ENCODE assay signal across 1 cellular context in genomic region chr5:120473332-120473731, GRCh38.
TF ChIP-seq lines count a peak whose summit lies in the region.

No MANE protein-coding gene starts in this region.

TF ChIP-seq in IMR-90, 13 proteins besides CTCF, POLR2A, EP300 and RAD21:
- TF ChIP-seq, protein P1, sequence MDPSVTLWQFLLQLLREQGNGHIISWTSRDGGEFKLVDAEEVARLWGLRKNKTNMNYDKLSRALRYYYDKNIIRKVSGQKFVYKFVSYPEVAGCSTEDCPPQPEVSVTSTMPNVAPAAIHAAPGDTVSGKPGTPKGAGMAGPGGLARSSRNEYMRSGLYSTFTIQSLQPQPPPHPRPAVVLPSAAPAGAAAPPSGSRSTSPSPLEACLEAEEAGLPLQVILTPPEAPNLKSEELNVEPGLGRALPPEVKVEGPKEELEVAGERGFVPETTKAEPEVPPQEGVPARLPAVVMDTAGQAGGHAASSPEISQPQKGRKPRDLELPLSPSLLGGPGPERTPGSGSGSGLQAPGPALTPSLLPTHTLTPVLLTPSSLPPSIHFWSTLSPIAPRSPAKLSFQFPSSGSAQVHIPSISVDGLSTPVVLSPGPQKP (IDR thresholded peaks at IDR 0.05; ENCODE audit: borderline replicate concordance, low read depth, low read length): no peak
- TF ChIP-seq NFE2L2 (IDR thresholded peaks at IDR 0.05; ENCODE audit: low read depth, low read length) (no peak), USF2 (IDR thresholded peaks at IDR 0.05; ENCODE audit: low read depth, low read length) (no peak), MXI1 (IDR thresholded peaks at IDR 0.05; ENCODE audit: borderline replicate concordance, low read depth, low read length) (no peak), CHD1 (IDR thresholded peaks at IDR 0.05; ENCODE audit: low read depth, low read length) (no peak), RCOR1 (IDR thresholded peaks at IDR 0.05; ENCODE audit: insufficient replicate concordance, low read length) (no peak), MAFK (IDR thresholded peaks at IDR 0.05; ENCODE audit: low read depth, low read length) (no peak), RFX5 (IDR thresholded peaks at IDR 0.05; ENCODE audit: low read depth, low read length) (no peak), MAZ (IDR thresholded peaks at IDR 0.05; ENCODE audit: borderline replicate concordance, low read depth, low read length) (no peak), CEBPB (IDR thresholded peaks at IDR 0.05; ENCODE audit: low read depth, low read length) (no peak), SMC3 (IDR thresholded peaks at IDR 0.05; ENCODE audit: low read depth, low read length) (no peak), FOS (IDR thresholded peaks at IDR 0.05; ENCODE audit: low read depth, low read length) (no peak), BHLHE40 (IDR thresholded peaks at IDR 0.05; ENCODE audit: low read depth, low read length) (no peak)
